Comparison of ENCODE assay signal across 1 cellular context in the genomic region with DNA sequence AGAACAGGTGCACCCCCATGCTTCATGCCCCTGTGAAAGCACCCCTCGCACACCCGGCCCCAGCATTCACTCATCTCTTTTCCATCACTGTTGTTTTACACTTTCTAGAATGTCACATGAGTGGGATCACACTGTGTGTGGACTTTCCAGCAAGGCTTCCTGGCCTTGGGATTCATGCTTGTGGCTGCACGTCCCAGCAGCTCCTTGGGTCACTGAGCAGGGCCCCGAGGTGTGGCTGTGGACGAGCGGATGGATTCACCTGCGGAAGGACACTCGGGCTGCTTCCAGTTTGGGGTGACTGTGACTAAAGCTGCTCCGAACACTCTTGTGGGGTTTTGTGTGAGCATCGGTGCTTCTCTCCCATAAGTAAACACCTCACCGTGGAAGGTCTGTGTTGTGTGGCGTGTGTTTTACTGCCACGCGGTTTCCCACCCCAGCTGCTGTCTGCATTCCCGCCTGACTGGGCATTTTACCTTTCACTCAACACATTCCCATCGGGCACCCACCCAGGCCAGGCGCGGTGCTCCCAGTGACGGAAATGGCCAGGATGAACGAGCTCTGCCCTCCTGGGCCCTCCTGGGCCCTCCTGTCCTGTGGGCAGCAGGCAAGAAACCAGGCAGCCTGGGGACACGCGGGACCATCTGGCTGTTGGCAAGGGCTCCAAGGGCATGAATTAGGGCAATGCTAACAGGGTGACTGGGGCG.
TF ChIP-seq lines count a peak whose summit lies in the region.

No MANE protein-coding gene starts in this region.

TF ChIP-seq in endothelial cell of umbilical vein, 7 proteins besides CTCF, POLR2A, EP300 and RAD21:
- no peak for TF ChIP-seq POLR2AphosphoS5 (IDR thresholded peaks at IDR 0.05; ENCODE audit: insufficient read depth, low read depth, low read length)
- no peak for TF ChIP-seq JUN (IDR thresholded peaks at IDR 0.05; ENCODE audit: borderline replicate concordance, insufficient read depth, insufficient read length, low read depth)
